Comparison of ENCODE assay signal across 1 cellular context in the genomic region with DNA sequence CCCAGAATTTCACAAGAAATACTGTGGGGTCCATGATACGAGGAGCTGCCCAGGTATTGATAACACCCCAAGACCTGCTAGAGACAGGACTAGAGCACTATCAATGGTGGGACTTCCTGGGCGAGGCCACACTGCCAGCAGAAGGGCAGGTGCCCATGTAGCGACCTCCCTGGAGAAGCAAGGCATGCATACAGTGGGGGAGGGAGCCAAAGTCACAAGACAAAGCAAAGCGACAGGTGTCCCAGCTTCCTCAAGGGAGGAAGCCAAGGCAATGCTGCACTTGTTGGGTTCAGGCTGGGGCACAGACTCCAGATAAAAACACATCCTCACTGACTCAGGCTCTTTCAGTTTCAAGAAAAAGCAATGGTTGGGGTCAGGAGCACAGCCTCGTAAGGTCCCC.
TF ChIP-seq lines count a peak whose summit lies in the region.

No MANE protein-coding gene starts in this region.

TF ChIP-seq in GM23338, 12 proteins besides CTCF, POLR2A, EP300 and RAD21 (continued from another document):
- TF ChIP-seq, protein P1, sequence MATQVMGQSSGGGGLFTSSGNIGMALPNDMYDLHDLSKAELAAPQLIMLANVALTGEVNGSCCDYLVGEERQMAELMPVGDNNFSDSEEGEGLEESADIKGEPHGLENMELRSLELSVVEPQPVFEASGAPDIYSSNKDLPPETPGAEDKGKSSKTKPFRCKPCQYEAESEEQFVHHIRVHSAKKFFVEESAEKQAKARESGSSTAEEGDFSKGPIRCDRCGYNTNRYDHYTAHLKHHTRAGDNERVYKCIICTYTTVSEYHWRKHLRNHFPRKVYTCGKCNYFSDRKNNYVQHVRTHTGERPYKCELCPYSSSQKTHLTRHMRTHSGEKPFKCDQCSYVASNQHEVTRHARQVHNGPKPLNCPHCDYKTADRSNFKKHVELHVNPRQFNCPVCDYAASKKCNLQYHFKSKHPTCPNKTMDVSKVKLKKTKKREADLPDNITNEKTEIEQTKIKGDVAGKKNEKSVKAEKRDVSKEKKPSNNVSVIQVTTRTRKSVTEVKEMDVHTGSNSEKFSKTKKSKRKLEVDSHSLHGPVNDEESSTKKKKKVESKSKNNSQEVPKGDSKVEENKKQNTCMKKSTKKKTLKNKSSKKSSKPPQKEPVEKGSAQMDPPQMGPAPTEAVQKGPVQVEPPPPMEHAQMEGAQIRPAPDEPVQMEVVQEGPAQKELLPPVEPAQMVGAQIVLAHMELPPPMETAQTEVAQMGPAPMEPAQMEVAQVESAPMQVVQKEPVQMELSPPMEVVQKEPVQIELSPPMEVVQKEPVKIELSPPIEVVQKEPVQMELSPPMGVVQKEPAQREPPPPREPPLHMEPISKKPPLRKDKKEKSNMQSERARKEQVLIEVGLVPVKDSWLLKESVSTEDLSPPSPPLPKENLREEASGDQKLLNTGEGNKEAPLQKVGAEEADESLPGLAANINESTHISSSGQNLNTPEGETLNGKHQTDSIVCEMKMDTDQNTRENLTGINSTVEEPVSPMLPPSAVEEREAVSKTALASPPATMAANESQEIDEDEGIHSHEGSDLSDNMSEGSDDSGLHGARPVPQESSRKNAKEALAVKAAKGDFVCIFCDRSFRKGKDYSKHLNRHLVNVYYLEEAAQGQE (IDR thresholded peaks at IDR 0.05; ENCODE audit: unreplicated experiment): no peak
- TF ChIP-seq EZH2phosphoT487 (IDR thresholded peaks at IDR 0.05; ENCODE audit: unreplicated experiment) (no peak), EZH2 (IDR thresholded peaks at IDR 0.05; ENCODE audit: low read depth, unreplicated experiment) (no peak), JUNB (IDR thresholded peaks at IDR 0.05; ENCODE audit: unreplicated experiment) (no peak), NANOG (IDR thresholded peaks at IDR 0.05; ENCODE audit: borderline replicate concordance) (no peak), ZNF331 (CRISPR knock-in tag; IDR thresholded peaks at IDR 0.05; ENCODE audit: low read depth) (no peak)
